In the genomic region with DNA sequence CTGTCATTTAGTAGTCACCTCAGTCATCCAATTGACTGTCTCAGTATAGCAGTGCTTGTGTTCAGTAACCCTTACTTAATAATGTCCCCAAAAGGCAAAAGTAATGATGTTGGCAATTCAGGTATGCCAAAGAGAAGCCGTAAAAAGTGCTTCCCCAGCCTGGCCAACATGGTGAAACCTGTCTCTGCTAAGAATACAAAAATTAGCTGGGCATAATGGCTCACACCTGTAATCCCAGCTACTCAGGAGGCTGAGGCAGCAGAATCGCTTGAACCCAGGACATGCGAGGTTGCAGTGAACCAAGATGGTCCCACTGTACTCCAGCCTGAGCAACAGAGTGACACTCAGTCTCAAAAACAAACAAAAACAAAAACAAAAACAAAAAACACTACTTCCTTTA, we compare ENCODE assay signal across 7 cellular contexts.
"Had no signal": no experiment of that assay in that cellular context is flagged by ENCODE, and none has a peak within 500 bp of the region (broad histone marks: within the 10 kb centered on the region; RNA-seq: fewer than 3 reads in every experiment).

No MANE protein-coding gene starts in this region.

- H3K27me3 Mint-ChIP-seq: IgD-negative memory B cell had no signal

- H3K9me3 Mint-ChIP-seq: IgD-negative memory B cell had no signal

- DNase-seq: IMR-90, KBM-7, KG1 had no signal

- H3K4me3 ChIP-seq: K562 had no signal

- H3K27ac Mint-ChIP-seq: IgD-negative memory B cell had no signal

- ATAC-seq: HepG2, K562 had no signal

- H3K27ac ChIP-seq: HL-60 had no signal

- H3K4me3 Mint-ChIP-seq: IgD-negative memory B cell had no signal
